Comparison of ENCODE assay signal across 35 cellular contexts in genomic region chr12:68281685-68282084, GRCh38. TPM values are rescaled to one million over a fixed set of nuclear protein-coding genes. Genes with fewer than 3 reads are reported as not detected.
"Had no signal": no experiment of that assay in that cellular context is flagged by ENCODE, and none has a peak within 500 bp of the region (broad histone marks: within the 10 kb centered on the region; RNA-seq: fewer than 3 reads in every experiment).

No MANE protein-coding gene starts in this region.

- H3K27me3 ChIP-seq: colonic mucosa, esophagus squamous epithelium, neural progenitor cell, right atrium auricular region, vagina had no signal

- H3K9ac ChIP-seq: neural progenitor cell had no signal

- H2AFZ ChIP-seq: neural progenitor cell had no signal

- DNase-seq: activated CD4-positive, alpha-beta memory T cell treated with anti-CD3 and anti-CD28 coated beads, Interleukin-2, amount 10 ng/mL, durations not matched to agents 7 days and 5 days; activated CD4-positive, alpha-beta T cell treated with anti-CD3 and anti-CD28 coated beads for 4 hours; activated CD4-positive, CD25-positive, alpha-beta regulatory T cell; activated CD8-positive, alpha-beta memory T cell treated with anti-CD3 and anti-CD28 coated beads, Interleukin-2, amount 10 ng/mL, durations not matched to agents 7 days and 5 days; anterior cingulate cortex; colonic mucosa; effector CD8-positive, alpha-beta T cell; esophagus squamous epithelium; foreskin melanocyte; heart right ventricle; naive B cell; stimulated activated CD4-positive, alpha-beta T cell treated with anti-CD3 and anti-CD28 coated beads, Interleukin-1b, Interleukin-23, amount 100 ng/mL, for 48 hours; stimulated activated CD4-positive, alpha-beta T cell treated with anti-CD3 and anti-CD28 coated beads, Interleukin-4, amount 100 ng/mL, for 4 hours; stimulated activated CD8-positive, alpha-beta memory T cell treated with anti-CD3 and anti-CD28 coated beads, Interleukin-4, amount 100 ng/mL, for 48 hours; stimulated activated naive CD4-positive, alpha-beta T cell had no signal

- H3K9me3 Mint-ChIP-seq: activated naive CD4-positive, alpha-beta T cell treated with anti-CD3 and anti-CD28 coated beads, Interleukin-2, amount 50 U/mL, for 24 hours; activated T-helper 2 cell treated with anti-CD3 and anti-CD28 coated beads, Interferon-gamma antibody, Interleukin-2, Interleukin-4, amounts not matched to agents 10 μg/mL and 5 μg/mL and 100 μg/mL, durations not matched to agents 14 hours and 24 hours and 36 hours; central memory CD8-positive, alpha-beta T cell; mesothelial cell of epicardium; naive B cell; neural progenitor cell had no signal

- H3K27ac Mint-ChIP-seq: activated CD4-positive, alpha-beta memory T cell treated with anti-CD3 and anti-CD28 coated beads, Interleukin-2, amount 10 ng/mL, durations not matched to agents 7 days and 5 days; activated CD8-positive, alpha-beta memory T cell treated with anti-CD3 and anti-CD28 coated beads, Interleukin-2, amount 10 ng/mL, durations not matched to agents 7 days and 5 days; activated naive CD4-positive, alpha-beta T cell treated with anti-CD3 and anti-CD28 coated beads, Interleukin-2, amount 50 U/mL, for 24 hours; activated T-helper 2 cell treated with anti-CD3 and anti-CD28 coated beads, Interferon-gamma antibody, Interleukin-2, Interleukin-4, amounts not matched to agents 10 μg/mL and 5 μg/mL and 100 μg/mL, durations not matched to agents 14 hours and 24 hours and 36 hours; naive B cell; neural progenitor cell; type B pancreatic cell had no signal

- H3K4me2 ChIP-seq: neural progenitor cell, smooth muscle cell had no signal

- H3K36me3 Mint-ChIP-seq: activated naive CD4-positive, alpha-beta T cell treated with anti-CD3 and anti-CD28 coated beads, Interleukin-2, amount 50 U/mL, for 24 hours; mesothelial cell of epicardium; naive B cell; neural progenitor cell; type B pancreatic cell had no signal

- H3K4me3 Mint-ChIP-seq: activated CD4-positive, alpha-beta memory T cell treated with anti-CD3 and anti-CD28 coated beads, Interleukin-2, amount 10 ng/mL, durations not matched to agents 7 days and 5 days; activated CD8-positive, alpha-beta memory T cell treated with anti-CD3 and anti-CD28 coated beads, Interleukin-2, amount 10 ng/mL, durations not matched to agents 7 days and 5 days; activated naive CD4-positive, alpha-beta T cell treated with anti-CD3 and anti-CD28 coated beads, Interleukin-2, amount 50 U/mL, for 24 hours; central memory CD8-positive, alpha-beta T cell; mesothelial cell of epicardium; naive B cell; neural progenitor cell; type B pancreatic cell had no signal

- H3K4me1 ChIP-seq: colonic mucosa, heart right ventricle, right atrium auricular region, vagina had no signal

- H3K4me3 ChIP-seq: colonic mucosa, esophagus squamous epithelium, heart right ventricle, neural progenitor cell, right atrium auricular region, smooth muscle cell, thoracic aorta, vagina had no signal

- H3K9me3 ChIP-seq: colonic mucosa, esophagus squamous epithelium, heart right ventricle, right atrium auricular region, thoracic aorta, vagina had no signal

- ATAC-seq: activated CD8-positive, alpha-beta memory T cell treated with anti-CD3 and anti-CD28 coated beads, Interleukin-2, amount 10 ng/mL, durations not matched to agents 7 days and 5 days; heart right ventricle had no signal

- H3K27ac ChIP-seq: colonic mucosa, epithelial cell of prostate, esophagus squamous epithelium, heart right ventricle, neural progenitor cell, right atrium auricular region, thoracic aorta, vagina had no signal

- H3K27me3 Mint-ChIP-seq: activated naive CD4-positive, alpha-beta T cell treated with anti-CD3 and anti-CD28 coated beads, Interleukin-2, amount 50 U/mL, for 24 hours; central memory CD8-positive, alpha-beta T cell; type B pancreatic cell had no signal

- H3K36me3 ChIP-seq: colonic mucosa, esophagus squamous epithelium, heart right ventricle, neural progenitor cell, right atrium auricular region, thoracic aorta, vagina had no signal

- H3K4me1 Mint-ChIP-seq: naive B cell had no signal

RNA-seq across cellular contexts. Expression of gene IL22, which starts 28.3 kb away (rescaled TPM):
- total RNA-seq: bronchial epithelial cell, colonic mucosa, dermis microvascular lymphatic vessel endothelial cell, glomerular endothelial cell, heart right ventricle, kidney epithelial cell, lower leg skin, mesothelial cell of epicardium, omental fat pad, pulmonary artery endothelial cell, right atrium auricular region, smooth muscle cell, subcutaneous adipose tissue, thoracic aorta, vagina had no signal
- polyA plus RNA-seq: heart right ventricle, smooth muscle cell had no signal

RNA-seq across cellular contexts. Expression of gene IL26, which starts 56.1 kb away (rescaled TPM):
- total RNA-seq: bronchial epithelial cell, colonic mucosa, dermis microvascular lymphatic vessel endothelial cell, glomerular endothelial cell, heart right ventricle, kidney epithelial cell, lower leg skin, mesothelial cell of epicardium, omental fat pad, pulmonary artery endothelial cell, right atrium auricular region, smooth muscle cell, subcutaneous adipose tissue, thoracic aorta, vagina had no signal
- polyA plus RNA-seq: adipose tissue, heart right ventricle, smooth muscle cell had no signal
